Comparison of ENCODE assay signal across 10 cellular contexts in the genomic region with DNA sequence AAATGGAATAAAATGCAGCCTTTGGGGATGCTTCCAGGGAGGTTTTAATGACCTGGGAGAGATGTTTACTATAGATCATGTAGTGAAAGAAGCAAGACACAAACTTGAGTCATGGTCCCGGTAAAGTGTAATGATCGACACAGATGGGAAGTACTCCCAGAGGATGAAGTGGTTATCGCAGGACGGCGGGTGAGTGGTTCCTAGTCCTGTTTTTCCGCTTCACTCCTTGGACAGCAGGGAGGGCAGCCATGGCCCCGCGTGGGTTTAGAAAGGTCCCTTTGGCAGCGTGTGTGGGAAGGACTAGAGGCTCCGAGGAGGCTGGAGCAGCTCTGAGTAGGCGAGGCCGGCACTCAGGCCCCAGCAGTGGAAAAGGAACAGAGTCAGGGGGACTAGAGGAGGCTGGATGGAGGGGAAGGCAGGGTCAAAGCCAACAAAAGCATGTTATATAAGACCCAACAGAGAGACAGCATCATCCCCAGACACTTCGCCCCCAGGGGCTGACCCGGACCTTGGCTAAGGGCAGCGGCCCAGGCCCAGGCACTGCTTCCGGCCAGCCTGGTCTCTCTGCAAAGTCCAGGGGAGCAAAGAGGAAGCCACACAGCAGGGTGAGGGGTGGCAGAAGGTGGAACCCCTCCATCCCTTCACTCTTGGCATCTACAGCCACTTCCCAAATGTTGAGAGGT. TPM values are rescaled to one million over a fixed set of nuclear protein-coding genes. Genes with fewer than 3 reads are reported as not detected.
A peak's percentile ranks its signal among the peaks of the same experiment; 100 is the strongest.
DNase-seq lines count a peak whose midpoint lies in the region; ATAC-seq and TF ChIP-seq lines count a peak whose summit lies in the region.
"Had no signal": no experiment of that assay in that cellular context is flagged by ENCODE, and none has a peak within 500 bp of the region (broad histone marks: within the 10 kb centered on the region; RNA-seq: fewer than 3 reads in every experiment).

No MANE protein-coding gene starts in this region.

- H3F3A ChIP-seq in SK-N-SH (replicated peaks; ENCODE audit: insufficient read depth): peaks cover 56% of the 10 kb centered on the region

- H3K27ac ChIP-seq in SK-N-SH (ENCODE audit: low read depth in 2 of 2, low read length in 1 of 2) (peak overlapping the region; percentile 73 to 94; a peak in 3 of 4 replicates), ovary (peak overlapping the region; percentile 44 to 63)

- TF ChIP-seq CTCF in Caco-2 (IDR thresholded peaks at IDR 0.05; ENCODE audit: insufficient read depth in 1 of 2, low read depth in 1 of 2, low read length in 1 of 2, severe bottlenecking in 1 of 2, unreplicated experiment in 1 of 2) (no peak), SK-N-SH (IDR thresholded peaks at IDR 0.05) (no peak; the same call in 1 of the 2 replicates), fibroblast of mammary gland (conservative IDR thresholded peaks at IDR 0.05; ENCODE audit: control insufficient read depth, insufficient read depth, low read depth, low read length) (peak; percentile 31), ovary (IDR thresholded peaks at IDR 0.05) (no peak), GM10248 (IDR thresholded peaks at IDR 0.05; ENCODE audit: control extremely low read depth, extremely low read depth, low read depth, missing control alignments) (no peak)

- H3K27ac Mint-ChIP-seq in Caco-2 (ENCODE audit: unreplicated experiment): peak overlapping the region; percentile 12

- POLR2A ChIA-PET in Caco-2 (lab: Charles Lee): no interaction called here
- POLR2A ChIA-PET in SK-N-SH (lab: Yijun Ruan, JAX): no interaction called here
- POLR2A ChIA-PET in GM10248 (lab: Yijun Ruan, JAX): no interaction called here

- DNase-seq in Caco-2 (no peak), SK-N-SH (no peak), fibroblast of mammary gland (ENCODE audit: low read depth) (peak; percentile 92), ovary (peak in 4 of 5 donors; percentile 38 to 60 (median 56)), D341Med (ENCODE audit: low spot score) (no peak), GM10248 (ENCODE audit: extremely low spot score) (no peak), COLO668 (lab: John Stamatoyannopoulos, UW; ENCODE audit: unreplicated experiment) (no peak)
- DNase-seq: activated CD4-positive, alpha-beta T cell treated with anti-CD3 and anti-CD28 coated beads for 4 hours; NCI-H2029 had no signal

- peak overlapping the region; percentile 12; the same call in 1 of the 2 replicates for H3K9ac ChIP-seq in SK-N-SH

- peaks cover 14% of the 10 kb centered on the region for H3K4me1 Mint-ChIP-seq in Caco-2 (ENCODE audit: low read depth, unreplicated experiment)

- WGBS in SK-N-SH (ENCODE audit: low lambda C conversion rate): 59% methylated on average over 16 of the region's 16 CpGs
- WGBS in ovary, 3 donors: 33 to 46% (median 40%) methylated on average over 16 of the region's 16 CpGs

- peaks cover 30% of the 10 kb centered on the region for H4K20me1 ChIP-seq in SK-N-SH (ENCODE audit: insufficient read depth)

- no peak for TF ChIP-seq EP300 in SK-N-SH (IDR thresholded peaks at IDR 0.05; ENCODE audit: borderline replicate concordance in 1 of 2, low read depth in 1 of 2, low read length in 1 of 2)
- no peak for TF ChIP-seq EP300 in ovary (IDR thresholded peaks at IDR 0.05)

- H2AFZ ChIP-seq in SK-N-SH (ENCODE audit: low read depth): no peak overlapping the region

- peaks cover 34% of the 10 kb centered on the region for H3K4me1 ChIP-seq in Caco-2
- peaks cover 34 to 50% of the 10 kb centered on the region in 2 experiments for H3K4me1 ChIP-seq in SK-N-SH (ENCODE audit: control insufficient read depth in 1 of 2, insufficient read depth in 2 of 2, low read depth in 1 of 2, low read length in 1 of 2)
- peaks cover 31% of the 10 kb centered on the region for H3K4me1 ChIP-seq in ovary (ENCODE audit: insufficient read depth)

- CTCF ChIA-PET in Caco-2 (lab: Charles Lee): no interaction called here
- CTCF ChIA-PET in SK-N-SH (lab: Yijun Ruan, JAX): interaction anchor here (1.1 kb wide), 1 partner anchor 25 kb away, joined by 4 read pairs; no protein-coding TSS in a partner anchor
- CTCF ChIA-PET in GM10248 (lab: Yijun Ruan, JAX): no interaction called here

- H3K36me3 ChIP-seq in Caco-2 (ENCODE audit: control insufficient read depth, insufficient read depth, low read length) (no peaks in the 10 kb centered on the region; the same call in 1 of the 2 replicates), SK-N-SH (replicated peaks in 1 of 2; ENCODE audit: control insufficient read depth in 1 of 2, insufficient read depth in 2 of 2, low read length in 1 of 2) (peaks cover 8 to 45% of the 10 kb centered on the region in 2 experiments), ovary (no peaks in the 10 kb centered on the region)

- no peak for ATAC-seq in HG02981 (IDR thresholded peaks at IDR 0.05; ENCODE audit: unreplicated experiment)

- H3K4me3 Mint-ChIP-seq in Caco-2 (ENCODE audit: unreplicated experiment): no peak overlapping the region

- no peak overlapping the region for H3K4me3 ChIP-seq in Caco-2 (ENCODE audit: low read depth, low read length)
- no peak overlapping the region for H3K4me3 ChIP-seq in SK-N-SH (ENCODE audit: low read depth in 2 of 2, low read length in 1 of 2)
- peak overlapping the region; percentile 16 for H3K4me3 ChIP-seq in fibroblast of mammary gland (ENCODE audit: control insufficient read depth, low read depth, low read length)
- no peak overlapping the region for H3K4me3 ChIP-seq in ovary

- TF ChIP-seq RAD21 in SK-N-SH (IDR thresholded peaks at IDR 0.05; ENCODE audit: low read length): no peak

- H3K79me2 ChIP-seq in SK-N-SH (ENCODE audit: insufficient read depth): peaks cover 95% of the 10 kb centered on the region

- H3K9me2 ChIP-seq in SK-N-SH: no peaks in the 10 kb centered on the region

- peaks cover 56% of the 10 kb centered on the region for H3K36me3 Mint-ChIP-seq in Caco-2 (ENCODE audit: insufficient read depth, unreplicated experiment)

- no peaks in the 10 kb centered on the region for H3K9me3 Mint-ChIP-seq in Caco-2 (ENCODE audit: unreplicated experiment)

- H3K27me3 ChIP-seq in Caco-2 (replicated peaks; ENCODE audit: control insufficient read depth, insufficient read depth, low read length): no peaks in the 10 kb centered on the region
- H3K27me3 ChIP-seq in SK-N-SH (ENCODE audit: insufficient read depth): no peaks in the 10 kb centered on the region
- H3K27me3 ChIP-seq in ovary: no peaks in the 10 kb centered on the region

- intact Hi-C loops in Caco-2 (cut with micrococcal nuclease; ENCODE audit: unreplicated experiment): no loop called here
- intact Hi-C loops in ovary (cut with DNase I): no loop called here

- BruUV-seq in Caco-2 (replicated peaks; lab: Mats Ljungman, UMichigan): no TSS peak

- no peak for TF ChIP-seq POLR2A in ovary (IDR thresholded peaks at IDR 0.05)

- no peaks in the 10 kb centered on the region for H3K9me3 ChIP-seq in Caco-2
- H3K9me3 ChIP-seq in SK-N-SH: no peaks in the 10 kb centered on the region
- H3K9me3 ChIP-seq in ovary: no peaks in the 10 kb centered on the region

- H3K4me2 ChIP-seq in SK-N-SH: peak overlapping the region; percentile 55

- H3K27me3 Mint-ChIP-seq in Caco-2 (ENCODE audit: insufficient read depth, unreplicated experiment): no peaks in the 10 kb centered on the region

TF ChIP-seq in SK-N-SH, 30 proteins besides CTCF, POLR2A, EP300 and RAD21 (continues in another document):
- TF ChIP-seq FOXM1 (IDR thresholded peaks at IDR 0.05; ENCODE audit: low read depth) (no peak), TCF12 (IDR thresholded peaks at IDR 0.05) (no peak), IRF3 (IDR thresholded peaks at IDR 0.05; ENCODE audit: low read depth, low read length) (no peak), FOXJ3 (CRISPR knock-in tag; IDR thresholded peaks at IDR 0.05) (no peak), TAF1 (IDR thresholded peaks at IDR 0.05; ENCODE audit: borderline replicate concordance, low read depth, low read length) (no peak), NFIC (IDR thresholded peaks at IDR 0.05; ENCODE audit: borderline replicate concordance) (no peak), NRF1 (IDR thresholded peaks at IDR 0.05; ENCODE audit: low read depth, low read length) (no peak), FOSL2 (IDR thresholded peaks at IDR 0.05; ENCODE audit: borderline replicate concordance, low read depth) (no peak), SIN3A (IDR thresholded peaks at IDR 0.05; ENCODE audit: borderline replicate concordance, low read depth, low read length) (no peak), SMC3 (IDR thresholded peaks at IDR 0.05; ENCODE audit: low read depth, low read length) (no peak)
- TF ChIP-seq, protein P1, sequence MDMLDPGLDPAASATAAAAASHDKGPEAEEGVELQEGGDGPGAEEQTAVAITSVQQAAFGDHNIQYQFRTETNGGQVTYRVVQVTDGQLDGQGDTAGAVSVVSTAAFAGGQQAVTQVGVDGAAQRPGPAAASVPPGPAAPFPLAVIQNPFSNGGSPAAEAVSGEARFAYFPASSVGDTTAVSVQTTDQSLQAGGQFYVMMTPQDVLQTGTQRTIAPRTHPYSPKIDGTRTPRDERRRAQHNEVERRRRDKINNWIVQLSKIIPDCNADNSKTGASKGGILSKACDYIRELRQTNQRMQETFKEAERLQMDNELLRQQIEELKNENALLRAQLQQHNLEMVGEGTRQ (IDR thresholded peaks at IDR 0.05; ENCODE audit: borderline replicate concordance, low read depth, low read length): no peak

RNA-seq across cellular contexts. Expression of gene STXBP1, which starts 49.1 kb away (rescaled TPM):
- 5.5 and 6.7 TPM in 2 replicates for total RNA-seq in Caco-2 (2022)
- 33.0 and 44.3 TPM in 2 replicates for polyA plus RNA-seq in SK-N-SH (2012; rRNA removed)
- 39.2 and 49.4 TPM in 2 replicates for polyA plus RNA-seq in SK-N-SH (2012; cell fraction: cytosol; rRNA removed)
- polyA plus RNA-seq in SK-N-SH (2012; cell fraction: nucleus; rRNA removed): 61.1 and 68.8 TPM in 2 replicates
- total RNA-seq in ovary: 100 to 1,000 TPM in 1 of 7 donors, 10 to 100 TPM in 6; 46.8 to 102 (median 75.7) TPM
- polyA plus RNA-seq in ovary: 10 to 100 TPM; 18.8 to 84.2 TPM

Comparison
In these comparisons a context has a peak if more than half of its experiments do, and no peak if none do; other contexts are left out.
1. DNase-seq: peak in fibroblast of mammary gland (single experiment) and ovary (4 of 5); none in Caco-2 (0 of 2), SK-N-SH (single experiment), D341Med (single experiment), GM10248 (single experiment) and COLO668 (single experiment).